In genomic region chr17:41717408-41718286, GRCh38 we compare ENCODE assay signal across 11 cellular contexts. TPM values are rescaled to one million over a fixed set of nuclear protein-coding genes. Genes with fewer than 3 reads are reported as not detected.
A peak's percentile ranks its signal among the peaks of the same experiment; 100 is the strongest.
DNase-seq lines count a peak whose midpoint lies in the region; ATAC-seq, FAIRE-seq and TF ChIP-seq lines count a peak whose summit lies in the region.
"Had no signal": no experiment of that assay in that cellular context is flagged by ENCODE, and none has a peak within 500 bp of the region (broad histone marks: within the 10 kb centered on the region; RNA-seq: fewer than 3 reads in every experiment).

No MANE protein-coding gene starts in this region.

- 47% methylated on average over 15 of the region's 15 CpGs for WGBS in A549 (ENCODE audit: missing lambda C conversion rate)

- TF ChIP-seq CTCF in A549 (IDR thresholded peaks at IDR 0.05) (no peak), fibroblast of the aortic adventitia (IDR thresholded peaks at IDR 0.05; ENCODE audit: insufficient read depth, low read length) (no peak)

- no peak for TF ChIP-seq RAD21 in A549 (conservative IDR thresholded peaks at IDR 0.05 in 1 of 2, IDR thresholded peaks at IDR 0.05 in 1 of 2)

- TF ChIP-seq POLR2A in A549 (IDR thresholded peaks at IDR 0.05; ENCODE audit: low read length), result no peak

- H3K4me2 ChIP-seq in A549, result peak overlapping the region; percentile 73

- TF ChIP-seq EP300 in A549 (IDR thresholded peaks at IDR 0.05), result 0 out of 5 replicates have a peak, but pooled peaks of 1 of the 2 experiments have one; percentile 29

- CTCF ChIA-PET in A549 (lab: Yijun Ruan, JAX), result interaction anchor here (0.6 to 96.0 kb wide), 9 partner anchors 10 to 242 kb away, joined by 3 to 3262 read pairs (median 5); partner anchors contain the start of genes EIF1, FKBP10, JUP and P3H4

- no peak overlapping the region for H3K4me3 ChIP-seq in A549
- no peak overlapping the region for H3K4me3 ChIP-seq in fibroblast of the aortic adventitia (ENCODE audit: low read depth, low read length)
- H3K4me3 ChIP-seq: sigmoid colon had no signal

- H3K4me1 ChIP-seq in A549, result peaks cover 20% of the 10 kb centered on the region
- H3K4me1 ChIP-seq: sigmoid colon had no signal

- H3K9me3 ChIP-seq in A549, result no peaks in the 10 kb centered on the region
- H3K9me3 ChIP-seq: sigmoid colon had no signal

- POLR2A ChIA-PET in A549 (lab: Yijun Ruan, JAX), result interaction anchor here (1.4 to 1.9 kb wide), 2 partner anchors 16 to 29 kb away, joined by 10 to 15 read pairs; partner anchors contain the start of genes EIF1 and HAP1

- H3K27ac ChIP-seq in A549, result peak overlapping the region; percentile 34 to 65
- H3K27ac ChIP-seq: sigmoid colon had no signal

- ATAC-seq in A549, result peak; percentile 80 to 84
- no peak for ATAC-seq in HG02973 (IDR thresholded peaks at IDR 0.05; ENCODE audit: unreplicated experiment)
- ATAC-seq in HG03457 (IDR thresholded peaks at IDR 0.05; ENCODE audit: unreplicated experiment), result no peak
- no peak for ATAC-seq in GM18909 (IDR thresholded peaks at IDR 0.05; ENCODE audit: poor library complexity, unreplicated experiment)
- no peak for ATAC-seq in HG02870 (IDR thresholded peaks at IDR 0.05; ENCODE audit: unreplicated experiment)

- peak in 1 of 2 experiments; percentile 70 for DNase-seq in A549 (ENCODE audit: low read depth in 1 of 2, low spot score in 1 of 2)
- peak; percentile 79 for DNase-seq in ELR (ENCODE audit: low read depth)
- peak; percentile 38 for DNase-seq in SW480 (ENCODE audit: low spot score)
- peak; percentile 37 for DNase-seq in fibroblast of the aortic adventitia (ENCODE audit: low read depth)
- DNase-seq: activated CD4-positive, alpha-beta T cell treated with anti-CD3 and anti-CD28 coated beads for 1 hour; sigmoid colon had no signal

- peak; percentile 65 for FAIRE-seq in A549 (lab: Jason Lieb, UNC)
- FAIRE-seq: islet of Langerhans had no signal

TF ChIP-seq in A549, 52 proteins besides CTCF, POLR2A, EP300 and RAD21:
- no peak for TF ChIP-seq FOSL2 (IDR thresholded peaks at IDR 0.05)
- peak; percentile 29; the same call in 1 of the 2 replicates for TF ChIP-seq FOSL2 (CRISPR knock-in tag; IDR thresholded peaks at IDR 0.05)
- peak; percentile 48 to 70; a peak in 3 of 4 replicates for TF ChIP-seq CEBPB (IDR thresholded peaks at IDR 0.05)
- TF ChIP-seq, protein P1, sequence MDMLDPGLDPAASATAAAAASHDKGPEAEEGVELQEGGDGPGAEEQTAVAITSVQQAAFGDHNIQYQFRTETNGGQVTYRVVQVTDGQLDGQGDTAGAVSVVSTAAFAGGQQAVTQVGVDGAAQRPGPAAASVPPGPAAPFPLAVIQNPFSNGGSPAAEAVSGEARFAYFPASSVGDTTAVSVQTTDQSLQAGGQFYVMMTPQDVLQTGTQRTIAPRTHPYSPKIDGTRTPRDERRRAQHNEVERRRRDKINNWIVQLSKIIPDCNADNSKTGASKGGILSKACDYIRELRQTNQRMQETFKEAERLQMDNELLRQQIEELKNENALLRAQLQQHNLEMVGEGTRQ (IDR thresholded peaks at IDR 0.05), result no peak
- peak in 1 of 2 experiments; percentile 53; a peak in 1 of 5 replicates for TF ChIP-seq JUN (IDR thresholded peaks at IDR 0.05)

RNA-seq across cellular contexts. Expression of gene GAST, which starts 5.5 kb away (rescaled TPM):
- polyA plus RNA-seq in A549 (2011; rRNA removed) (not detected in 2 replicates), A549 (2017; fragmentation: RNase III; extraction: RNeasy Plus Mini Kit Qiagen cat#74134 plus additional on column Dnase treatment) (not detected in 3 replicates)
- not detected in 2 replicates for polyA plus RNA-seq in A549 (2012; cell fraction: cytosol; rRNA removed)
- polyA plus RNA-seq in A549 (2012; cell fraction: nucleus; rRNA removed), result not detected in 2 replicates
- polyA minus RNA-seq in A549 (2011; rRNA and poly(A)+ RNA removed), result not detected in 2 replicates
- not detected in 2 replicates for total RNA-seq in fibroblast of the aortic adventitia (ENCODE audit: low replicate concordance)
- total RNA-seq: sigmoid colon had no signal
- polyA plus RNA-seq: sigmoid colon had no signal

RNA-seq across cellular contexts. Expression of gene HAP1, which starts 16.8 kb away (rescaled TPM):
- polyA plus RNA-seq in A549 (2011; rRNA removed) (2.0 and 2.2 TPM in 2 replicates), A549 (2017; fragmentation: RNase III; extraction: RNeasy Plus Mini Kit Qiagen cat#74134 plus additional on column Dnase treatment) (1.3 to 2.3 TPM (median 1.6 TPM) in 3 replicates)
- polyA plus RNA-seq in A549 (2012; cell fraction: cytosol; rRNA removed), result 0.86 and 1.2 TPM in 2 replicates
- polyA plus RNA-seq in A549 (2012; cell fraction: nucleus; rRNA removed), result 8.2 and 8.4 TPM in 2 replicates
- polyA minus RNA-seq in A549 (2011; rRNA and poly(A)+ RNA removed), result 0.66 and 1.2 TPM in 2 replicates
- under 0.01 TPM in 1 of 2 replicates, not detected in the other for total RNA-seq in fibroblast of the aortic adventitia (ENCODE audit: low replicate concordance)

RNA-seq across cellular contexts. Expression of gene EIF1, which starts 29.0 kb away (rescaled TPM):
- polyA plus RNA-seq in A549 (2011; rRNA removed) (873 and 1,224 TPM in 2 replicates), A549 (2017; fragmentation: RNase III; extraction: RNeasy Plus Mini Kit Qiagen cat#74134 plus additional on column Dnase treatment) (827 to 920 TPM (median 834 TPM) in 3 replicates)
- 405 and 437 TPM in 2 replicates for polyA plus RNA-seq in A549 (2012; cell fraction: cytosol; rRNA removed)
- polyA plus RNA-seq in A549 (2012; cell fraction: nucleus; rRNA removed), result 286 and 291 TPM in 2 replicates
- polyA minus RNA-seq in A549 (2011; rRNA and poly(A)+ RNA removed), result 275 and 286 TPM in 2 replicates
- 99.7 and 102 TPM in 2 replicates for total RNA-seq in fibroblast of the aortic adventitia (ENCODE audit: low replicate concordance)

Comparison
In these comparisons a context has a peak if more than half of its experiments do, and no peak if none do; other contexts are left out.
1. ATAC-seq: peak in A549 (2 of 2); none in HG02973 (single experiment), HG03457 (single experiment), GM18909 (single experiment) and HG02870 (single experiment).